9 cellular contexts compared by ENCODE assay signal in the genomic region with DNA sequence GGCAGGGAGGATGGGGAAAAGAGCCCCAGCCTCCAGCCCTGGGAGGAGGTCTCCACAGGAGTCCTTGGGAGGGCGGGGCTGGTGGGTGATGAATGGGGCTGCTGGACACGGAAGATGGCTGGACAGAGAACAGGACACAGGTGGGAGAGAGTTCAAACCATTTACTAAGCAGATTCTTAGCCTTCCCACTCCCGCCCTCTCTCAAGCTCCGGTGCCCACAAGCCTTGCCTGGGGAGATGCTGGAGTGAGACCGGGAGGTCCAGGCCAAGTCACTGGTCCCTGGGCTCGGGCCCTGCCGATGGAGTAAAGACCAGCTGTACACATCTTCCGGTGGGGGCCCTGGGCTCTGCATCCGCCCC. TPM values are rescaled to one million over a fixed set of nuclear protein-coding genes. Genes with fewer than 3 reads are reported as not detected.
DNase-seq lines count a peak whose midpoint lies in the region; ATAC-seq, FAIRE-seq and TF ChIP-seq lines count a peak whose summit lies in the region.
"Had no signal": no experiment of that assay in that cellular context is flagged by ENCODE, and none has a peak within 500 bp of the region (broad histone marks: within the 10 kb centered on the region; RNA-seq: fewer than 3 reads in every experiment).

No MANE protein-coding gene starts in this region.

- H3K4me1 Mint-ChIP-seq in endodermal cell: peaks cover 16% of the 10 kb centered on the region
- H3K4me1 Mint-ChIP-seq in neural progenitor cell: peaks cover 18% of the 10 kb centered on the region

- peak overlapping the region; percentile 64 for H3K4me3 Mint-ChIP-seq in endodermal cell
- peak overlapping the region; percentile 77 for H3K4me3 Mint-ChIP-seq in neural progenitor cell
- H3K4me3 Mint-ChIP-seq: stimulated activated naive CD8-positive, alpha-beta T cell treated with anti-CD3 and anti-CD28 coated beads, Interleukin-15, Interleukin-2, amounts not matched to agents 100 ng/mL and 50 ng/mL, for 24 hours had no signal

- H3K79me2 ChIP-seq in ACC112 (ENCODE audit: control insufficient read depth, insufficient read depth, low read length, unreplicated experiment) (no peaks in the 10 kb centered on the region), neural progenitor cell (ENCODE audit: low read depth) (no peaks in the 10 kb centered on the region)

- no peak for FAIRE-seq in GM19239 (lab: Jason Lieb, UNC)

- H3K36me3 Mint-ChIP-seq in endodermal cell (ENCODE audit: low read depth) (no peaks in the 10 kb centered on the region), neural progenitor cell (peaks cover 2% of the 10 kb centered on the region)

- no peaks in the 10 kb centered on the region for H3K9me3 Mint-ChIP-seq in endodermal cell
- H3K9me3 Mint-ChIP-seq in neural progenitor cell: no peaks in the 10 kb centered on the region
- H3K9me3 Mint-ChIP-seq: stimulated activated naive CD8-positive, alpha-beta T cell treated with anti-CD3 and anti-CD28 coated beads, Interleukin-15, Interleukin-2, amounts not matched to agents 100 ng/mL and 50 ng/mL, for 24 hours had no signal

- H4K20me1 ChIP-seq in neural progenitor cell (ENCODE audit: low read depth): peaks cover 17% of the 10 kb centered on the region

- WGBS in endodermal cell (ENCODE audit: insufficient coverage in 1 of 2, insufficient read length in 1 of 2), 2 experiments: 39 to 54% methylated on average over 7 to 9 of the region's 9 CpGs

- no peak overlapping the region for H2AFZ ChIP-seq in ACC112 (ENCODE audit: low read length, unreplicated experiment)
- H2AFZ ChIP-seq in neural progenitor cell (replicated peaks): no peak overlapping the region

- no peak overlapping the region for H3K9ac ChIP-seq in HUES48 (ENCODE audit: low read depth, low read length)
- H3K9ac ChIP-seq in endodermal cell (ENCODE audit: extremely low read depth, low read length, poor library complexity, severe bottlenecking): no peak overlapping the region
- no peak overlapping the region for H3K9ac ChIP-seq in neural progenitor cell

- no peaks in the 10 kb centered on the region for H3K36me3 ChIP-seq in ACC112 (ENCODE audit: insufficient read depth, low read length)
- peaks cover 20% of the 10 kb centered on the region for H3K36me3 ChIP-seq in HUES48 (ENCODE audit: control insufficient read depth, insufficient read depth, low read length)
- no peaks in the 10 kb centered on the region for H3K36me3 ChIP-seq in endodermal cell (ENCODE audit: control insufficient read depth, insufficient read depth, low read length)
- no peaks in the 10 kb centered on the region for H3K36me3 ChIP-seq in neural progenitor cell

- H3K27ac ChIP-seq in ACC112 (ENCODE audit: low read depth, low read length) (no peak overlapping the region), HUES48 (ENCODE audit: low read depth, low read length) (no peak overlapping the region), endodermal cell (ENCODE audit: low read depth, low read length) (no peak overlapping the region), neural progenitor cell (no peak overlapping the region)

- TF ChIP-seq CTCF in endodermal cell (conservative IDR thresholded peaks at IDR 0.05) (no peak), neural progenitor cell (IDR thresholded peaks at IDR 0.05) (no peak)

- H3K4me2 ChIP-seq in neural progenitor cell: peak overlapping the region; percentile 86

- H3K27ac Mint-ChIP-seq in endodermal cell (no peak overlapping the region), neural progenitor cell (no peak overlapping the region)
- H3K27ac Mint-ChIP-seq: stimulated activated naive CD8-positive, alpha-beta T cell treated with anti-CD3 and anti-CD28 coated beads, Interleukin-15, Interleukin-2, amounts not matched to agents 100 ng/mL and 50 ng/mL, for 24 hours had no signal

- H3K27me3 Mint-ChIP-seq in endodermal cell (ENCODE audit: insufficient read depth) (peaks cover 45% of the 10 kb centered on the region), neural progenitor cell (ENCODE audit: insufficient read depth, low read depth) (peaks cover 28% of the 10 kb centered on the region)

- H3K27me3 ChIP-seq in ACC112 (ENCODE audit: insufficient read depth, low read length): peaks cover 10% of the 10 kb centered on the region; the same call in 1 of the 2 replicates
- peaks cover 47% of the 10 kb centered on the region for H3K27me3 ChIP-seq in HUES48 (ENCODE audit: control insufficient read depth, insufficient read depth, low read length)
- H3K27me3 ChIP-seq in endodermal cell (ENCODE audit: control insufficient read depth, insufficient read depth, low read length, poor library complexity, severe bottlenecking): peaks cover 51% of the 10 kb centered on the region
- H3K27me3 ChIP-seq in neural progenitor cell: peaks cover 57% of the 10 kb centered on the region

- no peak for DNase-seq in endodermal cell
- no peak for DNase-seq in neural progenitor cell (ENCODE audit: low spot score)
- no peak for DNase-seq in sciatic nerve (ENCODE audit: low spot score)
- DNase-seq in COR-L47 (lab: John Stamatoyannopoulos, UW): no peak
- no peak for DNase-seq in GM19239 (ENCODE audit: insufficient read length, low spot score)

- H3K4me3 ChIP-seq in ACC112 (ENCODE audit: low read depth, low read length): 0 out of 2 replicates have a peak overlapping the region, but pooled peaks have one; percentile 50
- peak overlapping the region; percentile 63 for H3K4me3 ChIP-seq in HUES48 (ENCODE audit: low read depth, low read length)
- H3K4me3 ChIP-seq in endodermal cell (ENCODE audit: low read length): no peak overlapping the region
- H3K4me3 ChIP-seq in neural progenitor cell: peak overlapping the region; percentile 54

- no peaks in the 10 kb centered on the region for H3K4me1 ChIP-seq in ACC112 (ENCODE audit: control insufficient read depth, insufficient read depth, low read length, unreplicated experiment)
- no peaks in the 10 kb centered on the region; the same call in 1 of the 2 replicates for H3K4me1 ChIP-seq in HUES48 (ENCODE audit: control insufficient read depth, insufficient read depth, low read length)
- H3K4me1 ChIP-seq in endodermal cell (ENCODE audit: control insufficient read depth, insufficient read depth, low read length): peaks cover 12% of the 10 kb centered on the region
- peaks cover 15% of the 10 kb centered on the region for H3K4me1 ChIP-seq in neural progenitor cell

- no peak for ATAC-seq in sciatic nerve
- ATAC-seq in GM18868 (IDR thresholded peaks at IDR 0.05; ENCODE audit: unreplicated experiment): no peak

- H3K9me3 ChIP-seq in HUES48 (ENCODE audit: control insufficient read depth, insufficient read depth, low read length) (no peaks in the 10 kb centered on the region), endodermal cell (ENCODE audit: control insufficient read depth, low read length) (no peaks in the 10 kb centered on the region), neural progenitor cell (ENCODE audit: low read depth) (no peaks in the 10 kb centered on the region)

- intact Hi-C loops in sciatic nerve (cut with DNase I): no loop called here

- H3F3A ChIP-seq in neural progenitor cell (ENCODE audit: low read depth): peaks cover 19% of the 10 kb centered on the region

RNA-seq across cellular contexts. Expression of a gene that starts 1.4 kb away (rescaled TPM):
- total RNA-seq in endodermal cell (under 1 TPM; 0.20 to 0.66 TPM), neural progenitor cell (ENCODE audit: low replicate concordance) (0.69 and 4.1 TPM in 2 replicates), sciatic nerve (136 TPM)
- 21.6 TPM for polyA plus RNA-seq in endodermal cell (2013, experiment 1 of 2)
- 20.6 TPM for polyA plus RNA-seq in endodermal cell (2013, experiment 2 of 2)

RNA-seq across cellular contexts. Expression of a gene that starts 43.1 kb away (rescaled TPM):
- total RNA-seq in endodermal cell (10 to 100 TPM; 30.3 to 31.2 TPM), neural progenitor cell (ENCODE audit: low replicate concordance) (40.9 and 50.7 TPM in 2 replicates), sciatic nerve (not detected)
- polyA plus RNA-seq in endodermal cell (2013, experiment 1 of 2): 32.6 TPM
- 26.2 TPM for polyA plus RNA-seq in endodermal cell (2013, experiment 2 of 2)

RNA-seq across cellular contexts. Expression of a gene that starts 43.9 kb away (rescaled TPM):
- total RNA-seq in endodermal cell (10 to 100 TPM; 67.7 to 69.2 TPM), neural progenitor cell (ENCODE audit: low replicate concordance) (37.5 and 37.7 TPM in 2 replicates), sciatic nerve (41.5 TPM)
- 50.1 TPM for polyA plus RNA-seq in endodermal cell (2013, experiment 1 of 2)
- polyA plus RNA-seq in endodermal cell (2013, experiment 2 of 2): 54.0 TPM

Comparison
In these comparisons a context has a peak if more than half of its experiments do, and no peak if none do; other contexts are left out.
1. RNA of a gene that starts 1.4 kb away (total RNA-seq): 136 TPM in sciatic nerve (single experiment); 0.69 to 4.1 TPM in neural progenitor cell and 0.20 to 0.66 TPM in endodermal cell; every median in the first group is over 10 times any median in the second.
2. RNA of a gene that starts 43.1 kb away (total RNA-seq): 40.9 to 50.7 TPM in neural progenitor cell and 30.3 to 31.2 TPM in endodermal cell; not detected in sciatic nerve (single experiment); every median in the first group is over 10 times any median in the second.